Comparison of ENCODE assay signal across 9 cellular contexts in the genomic region with DNA sequence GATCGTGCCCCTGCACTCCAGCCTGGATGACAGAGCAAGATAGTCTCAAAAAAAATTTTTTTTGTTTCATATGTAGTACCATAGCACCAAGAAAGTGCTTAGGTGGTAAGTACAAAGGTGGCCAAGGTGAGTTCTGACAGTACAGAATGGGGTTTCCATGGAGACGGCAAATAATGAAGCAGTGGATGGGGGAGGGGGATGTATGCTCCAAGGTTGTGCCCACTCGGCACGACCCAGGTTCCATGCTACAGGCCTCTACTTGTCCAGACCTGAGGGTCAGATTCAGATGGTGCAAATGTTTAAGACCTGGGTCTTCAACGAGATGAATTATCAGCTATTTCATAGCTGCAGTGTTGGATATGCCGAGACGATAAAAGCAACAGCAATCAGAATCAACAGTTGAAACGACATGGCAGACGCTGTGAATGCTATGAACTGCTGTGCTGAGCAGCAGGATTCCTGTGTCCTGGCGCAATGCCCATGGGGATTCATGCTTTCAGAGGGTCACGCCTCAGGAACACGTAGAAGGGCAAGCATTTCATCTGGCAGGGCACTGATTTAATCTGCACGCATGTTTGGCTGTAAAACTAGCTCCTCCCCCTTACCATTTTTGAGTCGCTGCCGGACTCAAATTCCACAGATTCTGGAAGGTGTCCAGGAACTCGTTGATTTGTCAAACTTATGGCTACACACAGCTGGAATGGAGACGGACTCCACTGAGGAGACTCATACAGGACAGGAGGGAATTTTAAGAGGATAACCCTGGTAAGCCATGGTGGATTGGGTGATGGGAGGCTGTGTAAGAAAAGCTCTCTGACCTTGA.
DNase-seq lines count a peak whose midpoint lies in the region; ATAC-seq and TF ChIP-seq lines count a peak whose summit lies in the region.
"Had no signal": no experiment of that assay in that cellular context is flagged by ENCODE, and none has a peak within 500 bp of the region (broad histone marks: within the 10 kb centered on the region; RNA-seq: fewer than 3 reads in every experiment).

No MANE protein-coding gene starts in this region.

- H3K9ac ChIP-seq in duodenal mucosa (ENCODE audit: low read depth in 1 of 2, low read length in 2 of 2) = no peak overlapping the region

- intact Hi-C loops in Calu3 (cut with micrococcal nuclease; ENCODE audit: unreplicated experiment) = no loop called here
- intact Hi-C loops in activated CD4-positive, alpha-beta memory T cell treated with anti-CD3 and anti-CD28 coated beads for 36 hours (cut with micrococcal nuclease) = no loop called here

- peaks cover 18% of the 10 kb centered on the region for H3K4me1 Mint-ChIP-seq in Calu3 (ENCODE audit: low read depth, unreplicated experiment)
- no peaks in the 10 kb centered on the region for H3K4me1 Mint-ChIP-seq in activated CD4-positive, alpha-beta memory T cell treated with anti-CD3 and anti-CD28 coated beads for 36 hours (ENCODE audit: low read depth)

- peaks cover 15% of the 10 kb centered on the region for H3K27me3 Mint-ChIP-seq in Calu3 (ENCODE audit: unreplicated experiment)
- H3K27me3 Mint-ChIP-seq in activated CD4-positive, alpha-beta memory T cell treated with anti-CD3 and anti-CD28 coated beads for 36 hours = peaks cover 11% of the 10 kb centered on the region

- peak overlapping the region; percentile 8 to 22 for H3K4me3 ChIP-seq in duodenal mucosa (ENCODE audit: low read depth in 1 of 2, low read length in 2 of 2)
- H3K4me3 ChIP-seq: GM12878 had no signal

- no peak for TF ChIP-seq CTCF in Calu3 (IDR thresholded peaks at IDR 0.05; ENCODE audit: unreplicated experiment)

- H3K27ac Mint-ChIP-seq in Calu3 (ENCODE audit: unreplicated experiment) = peak overlapping the region; percentile 27
- no peak overlapping the region for H3K27ac Mint-ChIP-seq in activated CD4-positive, alpha-beta memory T cell treated with anti-CD3 and anti-CD28 coated beads for 36 hours

- H3K27me3 ChIP-seq in duodenal mucosa (ENCODE audit: control insufficient read depth in 1 of 2, insufficient read depth in 2 of 2, low read length in 2 of 2) = no peaks in the 10 kb centered on the region

- no TSS peak for BruUV-seq in Calu3 (replicated peaks; lab: Mats Ljungman, UMichigan)

- CTCF ChIA-PET in Calu3 (lab: Charles Lee) = interaction anchor here (0.6 to 0.7 kb wide), 3 partner anchors 78 to 1985 kb away, joined by 3 to 5 read pairs (median 4); no protein-coding TSS in a partner anchor
- CTCF ChIA-PET in activated CD4-positive, alpha-beta memory T cell treated with anti-CD3 and anti-CD28 coated beads for 36 hours (lab: Charles Lee) = no interaction called here

- no peaks in the 10 kb centered on the region for H3K36me3 ChIP-seq in duodenal mucosa (ENCODE audit: control insufficient read depth in 1 of 2, insufficient read depth in 2 of 2, low read length in 2 of 2)

- no peaks in the 10 kb centered on the region for H3K4me1 ChIP-seq in duodenal mucosa (ENCODE audit: control insufficient read depth in 1 of 2, insufficient read depth in 2 of 2, low read length in 2 of 2)

- POLR2A ChIA-PET in activated CD4-positive, alpha-beta memory T cell treated with anti-CD3 and anti-CD28 coated beads for 36 hours (lab: Charles Lee) = no interaction called here

- no peaks in the 10 kb centered on the region for H3K9me3 ChIP-seq in duodenal mucosa (ENCODE audit: control insufficient read depth in 1 of 2, low read length in 2 of 2)

- H3K4me3 Mint-ChIP-seq in Calu3 (ENCODE audit: low read depth, unreplicated experiment) = peak overlapping the region; percentile 63
- H3K4me3 Mint-ChIP-seq in activated CD4-positive, alpha-beta memory T cell treated with anti-CD3 and anti-CD28 coated beads for 36 hours = no peak overlapping the region

- ATAC-seq in GM18907 (IDR thresholded peaks at IDR 0.05; ENCODE audit: unreplicated experiment) = no peak
- no peak for ATAC-seq in GM21717 (IDR thresholded peaks at IDR 0.05; ENCODE audit: unreplicated experiment)
- ATAC-seq: GM12878 had no signal

- H3K9me3 Mint-ChIP-seq in Calu3 (ENCODE audit: low read depth, unreplicated experiment) = no peaks in the 10 kb centered on the region
- H3K9me3 Mint-ChIP-seq in activated CD4-positive, alpha-beta memory T cell treated with anti-CD3 and anti-CD28 coated beads for 36 hours = peaks cover 10% of the 10 kb centered on the region

- peaks cover 6% of the 10 kb centered on the region for H3K36me3 Mint-ChIP-seq in Calu3 (ENCODE audit: insufficient read depth, unreplicated experiment)
- H3K36me3 Mint-ChIP-seq in activated CD4-positive, alpha-beta memory T cell treated with anti-CD3 and anti-CD28 coated beads for 36 hours = no peaks in the 10 kb centered on the region

- H3K27ac ChIP-seq in duodenal mucosa (ENCODE audit: low read depth, low read length) = peak overlapping the region; percentile 13

- DNase-seq in Calu3 (peak; percentile 88), NCI-H2227 (lab: John Stamatoyannopoulos, UW; ENCODE audit: unreplicated experiment) (peak; percentile 52), myocyte (ENCODE audit: low read depth) (peak; percentile 99)
- DNase-seq in activated CD4-positive, alpha-beta memory T cell treated with anti-CD3 and anti-CD28 coated beads for 36 hours = no peak
- DNase-seq in activated T-cell treated with anti-CD3 and anti-CD28 coated beads, Interleukin-2, amount 50 U/mL, for 48 hours = no peak

Comparison
In these comparisons a context has a peak if more than half of its experiments do, and no peak if none do; other contexts are left out.
1. DNase-seq: peak in Calu3 (single experiment), NCI-H2227 (single experiment) and myocyte (single experiment); none in activated CD4-positive, alpha-beta memory T cell treated with anti-CD3 and anti-CD28 coated beads for 36 hours (single experiment) and activated T-cell treated with anti-CD3 and anti-CD28 coated beads, Interleukin-2, amount 50 U/mL, for 48 hours (0 of 2).